9 cellular contexts compared by ENCODE assay signal in genomic region chr1:42963378-42964005, GRCh38. TPM values are rescaled to one million over a fixed set of nuclear protein-coding genes. Genes with fewer than 3 reads are reported as not detected.
DNase-seq lines count a peak whose midpoint lies in the region; ATAC-seq and TF ChIP-seq lines count a peak whose summit lies in the region.
"Had no signal": no experiment of that assay in that cellular context is flagged by ENCODE, and none has a peak within 500 bp of the region (broad histone marks: within the 10 kb centered on the region; RNA-seq: fewer than 3 reads in every experiment).

No MANE protein-coding gene starts in this region.

- peak overlapping the region; percentile 25 for H3K27ac ChIP-seq in cingulate gyrus (ENCODE audit: low read depth, low read length)
- peak overlapping the region; percentile 49 for H3K27ac ChIP-seq in neural progenitor cell
- no peak overlapping the region for H3K27ac ChIP-seq in substantia nigra (ENCODE audit: low read depth, low read length, poor library complexity, severe bottlenecking)
- H3K27ac ChIP-seq: KMS-11 had no signal

- H3F3A ChIP-seq in neural progenitor cell (ENCODE audit: low read depth): peaks cover 26% of the 10 kb centered on the region

- peaks cover 41% of the 10 kb centered on the region for H3K4me1 ChIP-seq in neural progenitor cell

- H3K4me2 ChIP-seq in neural progenitor cell: peak overlapping the region; percentile 100
- H3K4me2 ChIP-seq: KMS-11 had no signal

- no peaks in the 10 kb centered on the region for H3K36me3 ChIP-seq in neural progenitor cell

- H3K9me3 Mint-ChIP-seq in neural progenitor cell: no peaks in the 10 kb centered on the region

- DNase-seq in EH (ENCODE audit: low read depth) (peak; percentile 86), NCI-H748 treated with DMSO at 0.1 percent for 48 hours (lab: John Stamatoyannopoulos, UW) (peak; percentile 100), neural progenitor cell (ENCODE audit: low spot score) (no peak), substantia nigra (lab: John Stamatoyannopoulos, UW) (no peak), medulla oblongata (ENCODE audit: extremely low spot score) (no peak), ecto neural progenitor cell (ENCODE audit: low spot score) (no peak)

- no peak overlapping the region for H3K4me3 ChIP-seq in neural progenitor cell

- H3K9ac ChIP-seq in neural progenitor cell: no peak overlapping the region
- H3K9ac ChIP-seq: KMS-11 had no signal

- peaks cover 30% of the 10 kb centered on the region for H3K79me2 ChIP-seq in neural progenitor cell (ENCODE audit: low read depth)

- peak overlapping the region; percentile 79 for H3K4me3 Mint-ChIP-seq in neural progenitor cell

- ATAC-seq in HG03108 (IDR thresholded peaks at IDR 0.05; ENCODE audit: unreplicated experiment): no peak

- no peak overlapping the region for H2AFZ ChIP-seq in neural progenitor cell (replicated peaks)

- no peaks in the 10 kb centered on the region for H3K9me3 ChIP-seq in neural progenitor cell (ENCODE audit: low read depth)

- TF ChIP-seq CTCF in neural progenitor cell (IDR thresholded peaks at IDR 0.05): no peak

- H3K4me1 Mint-ChIP-seq in neural progenitor cell: peaks cover 59% of the 10 kb centered on the region

- H3K27ac Mint-ChIP-seq in neural progenitor cell: peak overlapping the region; percentile 94

- peaks cover 12% of the 10 kb centered on the region for H3K27me3 Mint-ChIP-seq in neural progenitor cell (ENCODE audit: insufficient read depth, low read depth)

- peaks cover 1% of the 10 kb centered on the region for H4K20me1 ChIP-seq in neural progenitor cell (ENCODE audit: low read depth)

- no peaks in the 10 kb centered on the region for H3K27me3 ChIP-seq in neural progenitor cell

- no peaks in the 10 kb centered on the region for H3K36me3 Mint-ChIP-seq in neural progenitor cell

RNA-seq across cellular contexts. Expression of gene SLC2A1, which starts 4.8 kb away (rescaled TPM):
- total RNA-seq in neural progenitor cell (ENCODE audit: low replicate concordance): 303 and 720 TPM in 2 replicates

Comparison
In these comparisons a context has a peak if more than half of its experiments do, and no peak if none do; other contexts are left out.
1. DNase-seq: peak in EH (single experiment) and NCI-H748 treated with DMSO at 0.1 percent for 48 hours (single experiment); none in neural progenitor cell (single experiment), substantia nigra (0 of 49), medulla oblongata (single experiment) and ecto neural progenitor cell (single experiment).